22 cellular contexts compared by ENCODE assay signal in the genomic region with DNA sequence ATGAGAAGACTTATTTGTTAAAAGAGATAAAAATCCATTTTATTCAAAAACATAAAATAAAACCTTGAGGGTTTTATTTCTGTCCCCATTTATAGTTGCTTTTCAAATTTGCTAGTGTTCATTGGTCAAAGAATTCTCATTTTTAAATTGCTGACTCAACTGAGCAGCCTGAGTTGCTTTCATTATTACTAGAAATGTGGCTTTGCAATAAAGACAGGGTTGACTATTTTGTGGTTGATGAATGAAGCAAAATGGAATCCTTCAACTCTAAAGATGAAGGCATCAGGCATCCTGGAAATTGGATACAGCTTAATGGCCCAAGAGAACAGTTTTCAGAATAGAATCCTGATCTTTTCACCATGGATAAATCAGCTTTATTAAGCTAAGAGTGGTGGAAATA. TPM values are rescaled to one million over a fixed set of nuclear protein-coding genes. Genes with fewer than 3 reads are reported as not detected.
A peak's percentile ranks its signal among the peaks of the same experiment; 100 is the strongest.
DNase-seq lines count a peak whose midpoint lies in the region; ATAC-seq and TF ChIP-seq lines count a peak whose summit lies in the region.
"Had no signal": no experiment of that assay in that cellular context is flagged by ENCODE, and none has a peak within 500 bp of the region (broad histone marks: within the 10 kb centered on the region; RNA-seq: fewer than 3 reads in every experiment).

No MANE protein-coding gene starts in this region.

- no peak overlapping the region for H3K27ac Mint-ChIP-seq in HFFc6
- H3K27ac Mint-ChIP-seq: activated T-helper 2 cell treated with anti-CD3 and anti-CD28 coated beads, Interferon-gamma antibody, Interleukin-2, Interleukin-4, amounts not matched to agents 10 μg/mL and 5 μg/mL and 100 μg/mL, durations not matched to agents 14 hours and 24 hours and 36 hours; CD4-positive, alpha-beta T cell; endodermal cell; naive thymus-derived CD8-positive, alpha-beta T cell had no signal

- no peak for TF ChIP-seq POLR2A in adrenal gland (IDR thresholded peaks at IDR 0.05)

- no peaks in the 10 kb centered on the region for H3K27me3 Mint-ChIP-seq in HFFc6 (ENCODE audit: insufficient read depth)
- H3K27me3 Mint-ChIP-seq: CD4-positive, alpha-beta T cell had no signal

- H3K9me3 Mint-ChIP-seq in HFFc6: no peaks in the 10 kb centered on the region
- H3K9me3 Mint-ChIP-seq: activated T-helper 2 cell treated with anti-CD3 and anti-CD28 coated beads, Interferon-gamma antibody, Interleukin-2, Interleukin-4, amounts not matched to agents 10 μg/mL and 5 μg/mL and 100 μg/mL, durations not matched to agents 14 hours and 24 hours and 36 hours; CD4-positive, alpha-beta T cell had no signal

- no peaks in the 10 kb centered on the region for H3K36me3 Mint-ChIP-seq in HFFc6 (ENCODE audit: low read depth)
- H3K36me3 Mint-ChIP-seq: naive thymus-derived CD8-positive, alpha-beta T cell had no signal

- no peak overlapping the region for H3K4me3 ChIP-seq in adrenal gland
- no peak overlapping the region for H3K4me3 ChIP-seq in tibial artery
- H3K4me3 ChIP-seq: Peyer's patch, sigmoid colon, tibial nerve had no signal

- H3K36me3 ChIP-seq in adrenal gland (replicated peaks in 1 of 2) (no peaks in the 10 kb centered on the region), tibial artery (no peaks in the 10 kb centered on the region)
- H3K36me3 ChIP-seq: brain microvascular endothelial cell, Peyer's patch, sigmoid colon, tibial nerve had no signal

- no peaks in the 10 kb centered on the region for H3K4me1 ChIP-seq in adrenal gland (replicated peaks in 1 of 2)
- no peaks in the 10 kb centered on the region for H3K4me1 ChIP-seq in tibial artery
- H3K4me1 ChIP-seq: parathyroid adenoma, Peyer's patch, sigmoid colon, tibial nerve had no signal

- H3K27me3 ChIP-seq in adrenal gland (no peaks in the 10 kb centered on the region), tibial artery (peaks cover 0 to 2% of the 10 kb centered on the region in 2 donors)
- H3K27me3 ChIP-seq: brain microvascular endothelial cell, Peyer's patch, sigmoid colon, tibial nerve had no signal

- ATAC-seq in GM18868 (IDR thresholded peaks at IDR 0.05; ENCODE audit: unreplicated experiment): peak; percentile 65
- peak; percentile 81 for ATAC-seq in HG02623 (IDR thresholded peaks at IDR 0.05; ENCODE audit: unreplicated experiment)
- ATAC-seq in HG03342 (IDR thresholded peaks at IDR 0.05; ENCODE audit: unreplicated experiment): peak; percentile 79
- ATAC-seq: naive thymus-derived CD8-positive, alpha-beta T cell had no signal

- H3K4me3 Mint-ChIP-seq in HFFc6: no peak overlapping the region
- H3K4me3 Mint-ChIP-seq: CD4-positive, alpha-beta T cell; endodermal cell; naive thymus-derived CD8-positive, alpha-beta T cell had no signal

- no peaks in the 10 kb centered on the region for H3K9me3 ChIP-seq in adrenal gland (replicated peaks in 1 of 3)
- no peaks in the 10 kb centered on the region for H3K9me3 ChIP-seq in tibial artery
- H3K9me3 ChIP-seq: Peyer's patch, sigmoid colon, SK-N-SH, tibial nerve had no signal

- H3K27ac ChIP-seq in adrenal gland (no peak overlapping the region), tibial artery (no peak overlapping the region)
- H3K27ac ChIP-seq: brain microvascular endothelial cell, parathyroid adenoma, Peyer's patch, sigmoid colon, tibial nerve had no signal

- intact Hi-C loops in adrenal gland (cut with DNase I): no loop called here
- intact Hi-C loops in tibial artery (cut with DNase I; ENCODE audit: low total_unique reads): no loop called here

- DNase-seq in astrocyte of the hippocampus (ENCODE audit: low read depth, low spot score) (peak; percentile 1), adrenal gland (no peak), NCI-H1417 (lab: John Stamatoyannopoulos, UW) (no peak), tibial artery (no peak), HFFc6 (no peak)
- DNase-seq: activated CD4-positive, alpha-beta T cell treated with anti-CD3 and anti-CD28 coated beads for 1 hour; brain microvascular endothelial cell; CD4-positive, alpha-beta T cell; endodermal cell; naive thymus-derived CD8-positive, alpha-beta T cell; NCI-H146; Peyer's patch; sigmoid colon; SK-N-SH; stimulated activated naive CD4-positive, alpha-beta T cell treated with Interleukin-2 at 50 U/mL for 16 hours had no signal

- no peaks in the 10 kb centered on the region for H3K4me1 Mint-ChIP-seq in HFFc6 (ENCODE audit: low read depth)
- H3K4me1 Mint-ChIP-seq: naive thymus-derived CD8-positive, alpha-beta T cell had no signal

- TF ChIP-seq CTCF in adrenal gland (IDR thresholded peaks at IDR 0.05) (no peak), tibial artery (IDR thresholded peaks at IDR 0.05) (no peak), HFFc6 (IDR thresholded peaks at IDR 0.05) (no peak)

RNA-seq across cellular contexts. Expression of a gene that starts 23.9 kb away (rescaled TPM):
- not detected for total RNA-seq in adrenal gland
- not detected for polyA plus RNA-seq in adrenal gland
- not detected for total RNA-seq in HFFc6 (2021; fragmentation: NEBNext Ultra II Directional; extraction: Animal tissue kit (Norgen Biotek cat#: 25700))
- total RNA-seq: activated T-helper 2 cell treated with anti-CD3 and anti-CD28 coated beads, Interferon-gamma antibody, Interleukin-2, Interleukin-4, amounts not matched to agents 10 μg/mL and 5 μg/mL and 100 μg/mL, durations not matched to agents 14 hours and 24 hours and 36 hours; CD4-positive, alpha-beta T cell; endodermal cell; mesenteric fat pad; naive thymus-derived CD8-positive, alpha-beta T cell; Peyer's patch; sigmoid colon; tibial nerve had no signal
- polyA plus RNA-seq: naive thymus-derived CD8-positive, alpha-beta T cell; SK-N-SH had no signal
